10 cellular contexts compared by ENCODE assay signal in genomic region chr10:126042354-126042753, GRCh38.
DNase-seq lines count a peak whose midpoint lies in the region; ATAC-seq and TF ChIP-seq lines count a peak whose summit lies in the region.
"Had no signal": no experiment of that assay in that cellular context is flagged by ENCODE, and none has a peak within 500 bp of the region (broad histone marks: within the 10 kb centered on the region; RNA-seq: fewer than 3 reads in every experiment).

No MANE protein-coding gene starts in this region.

- H3K9me3 ChIP-seq in BE2C (no peaks in the 10 kb centered on the region), stomach (no peaks in the 10 kb centered on the region), SK-N-SH (no peaks in the 10 kb centered on the region)
- H3K9me3 ChIP-seq: breast epithelium had no signal

- H4K20me1 ChIP-seq in SK-N-SH (ENCODE audit: insufficient read depth), result no peaks in the 10 kb centered on the region

- no peak overlapping the region for H2AFZ ChIP-seq in SK-N-SH (ENCODE audit: low read depth)

- peak overlapping the region; percentile 22 for H3K4me3 Mint-ChIP-seq in activated CD8-positive, alpha-beta T cell treated with anti-CD3 and anti-CD28 coated beads for 36 hours
- no peak overlapping the region for H3K4me3 Mint-ChIP-seq in activated CD8-positive, alpha-beta T cell treated with anti-CD3 and anti-CD28 coated beads, Interleukin-2, amount 10 ng/mL, durations not matched to agents 7 days and 5 days
- peak overlapping the region; percentile 30 for H3K4me3 Mint-ChIP-seq in T-helper 2 cell treated with Interferon-gamma antibody and Interleukin-4, amounts not matched to agents 5 μg/mL and 100 μg/mL, for 36 hours
- peak overlapping the region; percentile 46 for H3K4me3 Mint-ChIP-seq in stimulated activated naive CD8-positive, alpha-beta T cell treated with anti-CD3 and anti-CD28 coated beads, Interleukin-15, Interleukin-2, amounts not matched to agents 100 ng/mL and 50 ng/mL, for 24 hours

- no peaks in the 10 kb centered on the region for H3K9me2 ChIP-seq in SK-N-SH

- POLR2A ChIA-PET in activated CD8-positive, alpha-beta T cell treated with anti-CD3 and anti-CD28 coated beads for 36 hours (lab: Charles Lee), result no interaction called here
- POLR2A ChIA-PET in activated CD8-positive, alpha-beta T cell treated with anti-CD3 and anti-CD28 coated beads, Interleukin-2, amount 10 ng/mL, durations not matched to agents 7 days and 5 days (lab: Charles Lee), result no interaction called here
- POLR2A ChIA-PET in SK-N-SH (lab: Yijun Ruan, JAX), result no interaction called here

- 61 to 71% (median 68%) methylated on average over 4 of the region's 4 CpGs for WGBS in stomach, 5 donors
- 88% methylated on average over 4 of the region's 4 CpGs for WGBS in SK-N-SH (ENCODE audit: low lambda C conversion rate)

- TF ChIP-seq EP300 in stomach (IDR thresholded peaks at IDR 0.05), result no peak
- no peak for TF ChIP-seq EP300 in SK-N-SH (IDR thresholded peaks at IDR 0.05; ENCODE audit: borderline replicate concordance in 1 of 2, low read depth in 1 of 2, low read length in 1 of 2)

- no peak for TF ChIP-seq RAD21 in SK-N-SH (IDR thresholded peaks at IDR 0.05; ENCODE audit: low read length)

- intact Hi-C loops in activated CD8-positive, alpha-beta T cell treated with anti-CD3 and anti-CD28 coated beads for 36 hours (cut with micrococcal nuclease), result no loop called here
- intact Hi-C loops in stomach (cut with DNase I; ENCODE audit: low total_unique reads), result no loop called here

- H3K27me3 Mint-ChIP-seq in activated CD8-positive, alpha-beta T cell treated with anti-CD3 and anti-CD28 coated beads for 36 hours, result peaks cover under 1% of the 10 kb centered on the region
- no peaks in the 10 kb centered on the region for H3K27me3 Mint-ChIP-seq in activated CD8-positive, alpha-beta T cell treated with anti-CD3 and anti-CD28 coated beads, Interleukin-2, amount 10 ng/mL, durations not matched to agents 7 days and 5 days (ENCODE audit: low read depth)
- no peaks in the 10 kb centered on the region for H3K27me3 Mint-ChIP-seq in T-helper 2 cell treated with Interferon-gamma antibody and Interleukin-4, amounts not matched to agents 5 μg/mL and 100 μg/mL, for 36 hours (ENCODE audit: low read depth)
- H3K27me3 Mint-ChIP-seq in stimulated activated naive CD8-positive, alpha-beta T cell treated with anti-CD3 and anti-CD28 coated beads, Interleukin-15, Interleukin-2, amounts not matched to agents 100 ng/mL and 50 ng/mL, for 24 hours, result peaks cover 5% of the 10 kb centered on the region

- H3K27ac ChIP-seq in stomach, result peak overlapping the region in 1 of 5 donors; percentile 47
- peak overlapping the region in 1 of 2 experiments; percentile 89; a peak in 2 of 4 replicates for H3K27ac ChIP-seq in SK-N-SH (ENCODE audit: low read depth in 2 of 2, low read length in 1 of 2)
- H3K27ac ChIP-seq: WERI-Rb-1 had no signal

- H3F3A ChIP-seq in SK-N-SH (replicated peaks; ENCODE audit: insufficient read depth), result no peaks in the 10 kb centered on the region

- no peak for TF ChIP-seq POLR2A in stomach (IDR thresholded peaks at IDR 0.05)

- CTCF ChIA-PET in activated CD8-positive, alpha-beta T cell treated with anti-CD3 and anti-CD28 coated beads for 36 hours (lab: Charles Lee), result no interaction called here
- CTCF ChIA-PET in activated CD8-positive, alpha-beta T cell treated with anti-CD3 and anti-CD28 coated beads, Interleukin-2, amount 10 ng/mL, durations not matched to agents 7 days and 5 days (lab: Charles Lee), result no interaction called here
- CTCF ChIA-PET in SK-N-SH (lab: Yijun Ruan, JAX), result no interaction called here

- H3K9ac ChIP-seq in SK-N-SH, result no peak overlapping the region

- H3K27me3 ChIP-seq in kidney epithelial cell (ENCODE audit: control insufficient read depth, insufficient read depth, low read length) (no peaks in the 10 kb centered on the region), BE2C (no peaks in the 10 kb centered on the region), stomach (no peaks in the 10 kb centered on the region), SK-N-SH (ENCODE audit: insufficient read depth) (no peaks in the 10 kb centered on the region)
- H3K27me3 ChIP-seq: breast epithelium had no signal

- H3K4me3 ChIP-seq in kidney epithelial cell (ENCODE audit: low read depth, low read length), result no peak overlapping the region
- H3K4me3 ChIP-seq in BE2C (ENCODE audit: low read depth, low read length), result no peak overlapping the region
- no peak overlapping the region for H3K4me3 ChIP-seq in stomach
- H3K4me3 ChIP-seq in SK-N-SH (ENCODE audit: low read depth in 2 of 2, low read length in 1 of 2), result no peak overlapping the region

- peak; percentile 15 for DNase-seq in activated CD8-positive, alpha-beta T cell treated with anti-CD3 and anti-CD28 coated beads for 36 hours
- DNase-seq in activated CD8-positive, alpha-beta T cell treated with anti-CD3 and anti-CD28 coated beads, Interleukin-2, amount 10 ng/mL, durations not matched to agents 7 days and 5 days, result no peak
- DNase-seq in T-helper 2 cell treated with Interferon-gamma antibody and Interleukin-4, amounts not matched to agents 5 μg/mL and 100 μg/mL, for 36 hours (ENCODE audit: low spot score), result no peak
- peak; percentile 47 for DNase-seq in kidney epithelial cell (ENCODE audit: low read depth)
- no peak for DNase-seq in BE2C
- no peak for DNase-seq in stomach
- DNase-seq in SK-N-SH, result no peak

- ATAC-seq in activated CD8-positive, alpha-beta T cell treated with anti-CD3 and anti-CD28 coated beads for 36 hours, result no peak
- ATAC-seq in activated CD8-positive, alpha-beta T cell treated with anti-CD3 and anti-CD28 coated beads, Interleukin-2, amount 10 ng/mL, durations not matched to agents 7 days and 5 days, result no peak

- no peak for TF ChIP-seq CTCF in activated CD8-positive, alpha-beta T cell treated with anti-CD3 and anti-CD28 coated beads for 36 hours (IDR thresholded peaks at IDR 0.05)
- TF ChIP-seq CTCF in kidney epithelial cell (IDR thresholded peaks at IDR 0.05; ENCODE audit: insufficient read depth, low read length, poor library complexity, severe bottlenecking) (no peak), BE2C (IDR thresholded peaks at IDR 0.05; ENCODE audit: low read depth, low read length) (no peak), stomach (IDR thresholded peaks at IDR 0.05) (no peak), SK-N-SH (IDR thresholded peaks at IDR 0.05) (no peak)

- H3K9me3 Mint-ChIP-seq in activated CD8-positive, alpha-beta T cell treated with anti-CD3 and anti-CD28 coated beads for 36 hours, result no peaks in the 10 kb centered on the region
- H3K9me3 Mint-ChIP-seq in activated CD8-positive, alpha-beta T cell treated with anti-CD3 and anti-CD28 coated beads, Interleukin-2, amount 10 ng/mL, durations not matched to agents 7 days and 5 days (ENCODE audit: insufficient read depth), result no peaks in the 10 kb centered on the region
- H3K9me3 Mint-ChIP-seq in T-helper 2 cell treated with Interferon-gamma antibody and Interleukin-4, amounts not matched to agents 5 μg/mL and 100 μg/mL, for 36 hours, result no peaks in the 10 kb centered on the region
- H3K9me3 Mint-ChIP-seq in stimulated activated naive CD8-positive, alpha-beta T cell treated with anti-CD3 and anti-CD28 coated beads, Interleukin-15, Interleukin-2, amounts not matched to agents 100 ng/mL and 50 ng/mL, for 24 hours, result no peaks in the 10 kb centered on the region

- H3K4me1 ChIP-seq in BE2C (peaks cover 8% of the 10 kb centered on the region), stomach (peaks cover 0 to 20% (median 4%) of the 10 kb centered on the region in 4 donors), SK-N-SH (ENCODE audit: control insufficient read depth in 1 of 2, insufficient read depth in 2 of 2, low read depth in 1 of 2, low read length in 1 of 2) (peaks cover 0 to 30% of the 10 kb centered on the region in 2 experiments; a peak in 2 of 4 replicates)
- H3K4me1 ChIP-seq: breast epithelium had no signal

- H3K79me2 ChIP-seq in SK-N-SH (ENCODE audit: insufficient read depth), result no peaks in the 10 kb centered on the region

- peak overlapping the region; percentile 76 for H3K27ac Mint-ChIP-seq in activated CD8-positive, alpha-beta T cell treated with anti-CD3 and anti-CD28 coated beads for 36 hours
- H3K27ac Mint-ChIP-seq in activated CD8-positive, alpha-beta T cell treated with anti-CD3 and anti-CD28 coated beads, Interleukin-2, amount 10 ng/mL, durations not matched to agents 7 days and 5 days, result no peak overlapping the region
- peak overlapping the region; percentile 68 for H3K27ac Mint-ChIP-seq in T-helper 2 cell treated with Interferon-gamma antibody and Interleukin-4, amounts not matched to agents 5 μg/mL and 100 μg/mL, for 36 hours
- peak overlapping the region; percentile 89 for H3K27ac Mint-ChIP-seq in stimulated activated naive CD8-positive, alpha-beta T cell treated with anti-CD3 and anti-CD28 coated beads, Interleukin-15, Interleukin-2, amounts not matched to agents 100 ng/mL and 50 ng/mL, for 24 hours

- H3K4me2 ChIP-seq in SK-N-SH, result no peak overlapping the region

- no peaks in the 10 kb centered on the region for H3K36me3 Mint-ChIP-seq in activated CD8-positive, alpha-beta T cell treated with anti-CD3 and anti-CD28 coated beads for 36 hours (ENCODE audit: low read depth)
- no peaks in the 10 kb centered on the region for H3K36me3 Mint-ChIP-seq in activated CD8-positive, alpha-beta T cell treated with anti-CD3 and anti-CD28 coated beads, Interleukin-2, amount 10 ng/mL, durations not matched to agents 7 days and 5 days (ENCODE audit: low read depth)
- H3K36me3 Mint-ChIP-seq in T-helper 2 cell treated with Interferon-gamma antibody and Interleukin-4, amounts not matched to agents 5 μg/mL and 100 μg/mL, for 36 hours (ENCODE audit: low read depth), result no peaks in the 10 kb centered on the region
- H3K36me3 Mint-ChIP-seq in stimulated activated naive CD8-positive, alpha-beta T cell treated with anti-CD3 and anti-CD28 coated beads, Interleukin-15, Interleukin-2, amounts not matched to agents 100 ng/mL and 50 ng/mL, for 24 hours (ENCODE audit: low read depth), result no peaks in the 10 kb centered on the region

- H3K4me1 Mint-ChIP-seq in activated CD8-positive, alpha-beta T cell treated with anti-CD3 and anti-CD28 coated beads for 36 hours (ENCODE audit: low read depth), result peaks cover 7% of the 10 kb centered on the region
- H3K4me1 Mint-ChIP-seq in activated CD8-positive, alpha-beta T cell treated with anti-CD3 and anti-CD28 coated beads, Interleukin-2, amount 10 ng/mL, durations not matched to agents 7 days and 5 days (ENCODE audit: low read depth), result peaks cover 7% of the 10 kb centered on the region
- peaks cover 5% of the 10 kb centered on the region for H3K4me1 Mint-ChIP-seq in T-helper 2 cell treated with Interferon-gamma antibody and Interleukin-4, amounts not matched to agents 5 μg/mL and 100 μg/mL, for 36 hours (ENCODE audit: low read depth)
- peaks cover 18% of the 10 kb centered on the region for H3K4me1 Mint-ChIP-seq in stimulated activated naive CD8-positive, alpha-beta T cell treated with anti-CD3 and anti-CD28 coated beads, Interleukin-15, Interleukin-2, amounts not matched to agents 100 ng/mL and 50 ng/mL, for 24 hours (ENCODE audit: low read depth)

- no peaks in the 10 kb centered on the region for H3K36me3 ChIP-seq in kidney epithelial cell (ENCODE audit: control insufficient read depth, insufficient read depth, low read length)
- no peaks in the 10 kb centered on the region for H3K36me3 ChIP-seq in BE2C
- H3K36me3 ChIP-seq in stomach, result no peaks in the 10 kb centered on the region
- peaks cover 0 to 6% of the 10 kb centered on the region in 2 experiments for H3K36me3 ChIP-seq in SK-N-SH (replicated peaks in 1 of 2; ENCODE audit: control insufficient read depth in 1 of 2, insufficient read depth in 2 of 2, low read length in 1 of 2)
- H3K36me3 ChIP-seq: breast epithelium, WERI-Rb-1 had no signal

Comparison
In these comparisons a context has a peak if more than half of its experiments do, and no peak if none do; other contexts are left out.
1. DNase-seq: peak in activated CD8-positive, alpha-beta T cell treated with anti-CD3 and anti-CD28 coated beads for 36 hours (single experiment) and kidney epithelial cell (single experiment); none in activated CD8-positive, alpha-beta T cell treated with anti-CD3 and anti-CD28 coated beads, Interleukin-2, amount 10 ng/mL, durations not matched to agents 7 days and 5 days (single experiment), T-helper 2 cell treated with Interferon-gamma antibody and Interleukin-4, amounts not matched to agents 5 μg/mL and 100 μg/mL, for 36 hours (single experiment), BE2C (single experiment), stomach (single experiment) and SK-N-SH (single experiment).